Comparison of ENCODE assay signal across 16 cellular contexts in the genomic region with DNA sequence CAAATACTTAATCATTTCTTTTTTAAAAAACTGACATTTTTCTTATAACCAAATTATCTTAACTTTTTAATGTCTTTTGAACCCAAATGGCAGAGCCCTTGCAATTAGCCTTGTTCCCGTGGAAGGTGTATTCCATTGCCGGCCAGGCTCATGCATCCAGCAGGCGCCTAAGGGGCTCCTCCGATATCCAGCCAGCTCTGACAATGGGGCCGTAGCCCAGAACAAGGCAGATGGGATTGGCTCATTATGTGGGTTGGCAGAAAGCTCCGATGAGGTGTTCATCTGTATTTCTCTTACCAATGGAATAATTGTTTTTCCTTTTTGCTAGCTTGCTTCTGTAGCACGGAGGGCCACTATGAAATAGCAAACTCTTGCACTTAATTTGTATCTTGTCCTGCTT.
DNase-seq lines count a peak whose midpoint lies in the region; ATAC-seq, FAIRE-seq and TF ChIP-seq lines count a peak whose summit lies in the region.
"Had no signal": no experiment of that assay in that cellular context is flagged by ENCODE, and none has a peak within 500 bp of the region (broad histone marks: within the 10 kb centered on the region; RNA-seq: fewer than 3 reads in every experiment).

No MANE protein-coding gene starts in this region.

- no peak overlapping the region for H3K27ac ChIP-seq in endodermal cell (ENCODE audit: low read depth, low read length)
- peak overlapping the region; percentile 20 to 84 (median 73) for H3K27ac ChIP-seq in gastrocnemius medialis
- H3K27ac ChIP-seq: neutrophil had no signal

- no peak for TF ChIP-seq POLR2A in gastrocnemius medialis (IDR thresholded peaks at IDR 0.05)

- no peak for TF ChIP-seq CTCF in endodermal cell (conservative IDR thresholded peaks at IDR 0.05)
- no peak for TF ChIP-seq CTCF in gastrocnemius medialis (IDR thresholded peaks at IDR 0.05 in 4 of 5, conservative IDR thresholded peaks at IDR 0.05 in 1 of 5)
- no peak for TF ChIP-seq CTCF in GM10266 (IDR thresholded peaks at IDR 0.05; ENCODE audit: control insufficient read depth, insufficient read depth, low read depth, missing control alignments)

- WGBS in endodermal cell (ENCODE audit: insufficient coverage in 1 of 2, insufficient read length in 1 of 2), 2 experiments, result 67 to 94% methylated on average over 5 to 7 of the region's 7 CpGs

- H3K9ac ChIP-seq in endodermal cell (ENCODE audit: extremely low read depth, low read length, poor library complexity, severe bottlenecking), result no peak overlapping the region

- no peaks in the 10 kb centered on the region for H3K27me3 ChIP-seq in endodermal cell (ENCODE audit: control insufficient read depth, insufficient read depth, low read length, poor library complexity, severe bottlenecking)
- no peaks in the 10 kb centered on the region for H3K27me3 ChIP-seq in gastrocnemius medialis
- H3K27me3 ChIP-seq: heart left ventricle, left lung, neutrophil, testis had no signal

- H3K4me1 Mint-ChIP-seq in activated CD4-positive, alpha-beta T cell treated with anti-CD3 and anti-CD28 coated beads for 36 hours, result peaks cover 91% of the 10 kb centered on the region
- peaks cover 21% of the 10 kb centered on the region for H3K4me1 Mint-ChIP-seq in endodermal cell

- H3K9me3 ChIP-seq in endodermal cell (ENCODE audit: control insufficient read depth, low read length), result no peaks in the 10 kb centered on the region
- H3K9me3 ChIP-seq in gastrocnemius medialis, result no peaks in the 10 kb centered on the region
- H3K9me3 ChIP-seq: heart left ventricle, left lung, neutrophil, testis had no signal

- H3K9me3 Mint-ChIP-seq in activated CD4-positive, alpha-beta T cell treated with anti-CD3 and anti-CD28 coated beads for 36 hours (ENCODE audit: low read depth), result peaks cover 11% of the 10 kb centered on the region
- H3K9me3 Mint-ChIP-seq in endodermal cell, result no peaks in the 10 kb centered on the region

- H3K36me3 ChIP-seq in endodermal cell (ENCODE audit: control insufficient read depth, insufficient read depth, low read length), result peaks cover 18% of the 10 kb centered on the region
- H3K36me3 ChIP-seq in gastrocnemius medialis, result no peaks in the 10 kb centered on the region
- H3K36me3 ChIP-seq: neutrophil had no signal

- H3K27ac Mint-ChIP-seq in activated CD4-positive, alpha-beta T cell treated with anti-CD3 and anti-CD28 coated beads for 36 hours, result peak overlapping the region; percentile 90
- H3K27ac Mint-ChIP-seq in endodermal cell, result no peak overlapping the region

- CTCF ChIA-PET in activated CD4-positive, alpha-beta T cell treated with anti-CD3 and anti-CD28 coated beads for 36 hours (lab: Charles Lee), result interaction anchor here (0.7 to 1.5 kb wide), 5 partner anchors 12 to 79 kb away, joined by 3 to 6 read pairs (median 4); no protein-coding TSS in a partner anchor

- H3K27me3 Mint-ChIP-seq in activated CD4-positive, alpha-beta T cell treated with anti-CD3 and anti-CD28 coated beads for 36 hours, result no peaks in the 10 kb centered on the region
- no peaks in the 10 kb centered on the region for H3K27me3 Mint-ChIP-seq in endodermal cell (ENCODE audit: insufficient read depth)

- no peak for ATAC-seq in activated CD4-positive, alpha-beta T cell treated with anti-CD3 and anti-CD28 coated beads for 36 hours
- ATAC-seq in gastrocnemius medialis, result no peak
- ATAC-seq: left lung had no signal

- H3K36me3 Mint-ChIP-seq in activated CD4-positive, alpha-beta T cell treated with anti-CD3 and anti-CD28 coated beads for 36 hours (ENCODE audit: low read depth), result peaks cover 38% of the 10 kb centered on the region
- H3K36me3 Mint-ChIP-seq in endodermal cell (ENCODE audit: low read depth), result peaks cover 11% of the 10 kb centered on the region

- FAIRE-seq in frontal cortex (lab: Jason Lieb, UNC), result no peak
- FAIRE-seq: small intestine, TTC549 had no signal

- H3K4me3 Mint-ChIP-seq in activated CD4-positive, alpha-beta T cell treated with anti-CD3 and anti-CD28 coated beads for 36 hours, result no peak overlapping the region
- H3K4me3 Mint-ChIP-seq in endodermal cell, result no peak overlapping the region

- H3K4me3 ChIP-seq in endodermal cell (ENCODE audit: low read length) (no peak overlapping the region), gastrocnemius medialis (no peak overlapping the region)
- H3K4me3 ChIP-seq: heart left ventricle, left lung, testis had no signal

- no peak for DNase-seq in activated CD4-positive, alpha-beta T cell treated with anti-CD3 and anti-CD28 coated beads for 36 hours
- DNase-seq in activated CD4-positive, alpha-beta T cell treated with anti-CD3 and anti-CD28 coated beads for 1 hour, result no peak
- peak; percentile 68 for DNase-seq in RPMI7951 (ENCODE audit: low read depth)
- DNase-seq in endodermal cell, result peak; percentile 52
- no peak for DNase-seq in gastrocnemius medialis
- DNase-seq in GM10266 (ENCODE audit: extremely low spot score), result no peak
- DNase-seq in frontal cortex (ENCODE audit: low spot score in 2 of 2), result no peak
- no peak for DNase-seq in AG08395 (ENCODE audit: low spot score)
- DNase-seq: heart left ventricle, NCI-H1436 treated with DMSO at 0.1 percent for 48 hours, NCI-H774, testis had no signal

- in situ Hi-C loops in gastrocnemius medialis (cut with MboI; ENCODE audit: low sequenced_read_pairs in 4 of 4), result no loop called here

- H3K4me1 ChIP-seq in endodermal cell (ENCODE audit: control insufficient read depth, insufficient read depth, low read length) (no peaks in the 10 kb centered on the region), gastrocnemius medialis (peaks cover 60 to 67% of the 10 kb centered on the region in 2 donors)

- intact Hi-C loops in activated CD4-positive, alpha-beta T cell treated with anti-CD3 and anti-CD28 coated beads for 36 hours (cut with DNase I, micrococcal nuclease), result loop anchor here in 1 of 2 experiments (1.0 kb wide), 1 partner anchor 8 kb away; no protein-coding TSS in a partner anchor
- intact Hi-C loops in gastrocnemius medialis (cut with DNase I; ENCODE audit: low total_unique reads), result no loop called here

- POLR2A ChIA-PET in activated CD4-positive, alpha-beta T cell treated with anti-CD3 and anti-CD28 coated beads for 36 hours (lab: Charles Lee), result no interaction called here

Comparison
In these comparisons a context has a peak if more than half of its experiments do, and no peak if none do; other contexts are left out.
1. DNase-seq: peak in RPMI7951 (single experiment) and endodermal cell (single experiment); none in activated CD4-positive, alpha-beta T cell treated with anti-CD3 and anti-CD28 coated beads for 36 hours (single experiment), activated CD4-positive, alpha-beta T cell treated with anti-CD3 and anti-CD28 coated beads for 1 hour (single experiment), gastrocnemius medialis (0 of 2), GM10266 (single experiment), frontal cortex (0 of 2) and AG08395 (single experiment).